8 cellular contexts compared by ENCODE assay signal in the genomic region with DNA sequence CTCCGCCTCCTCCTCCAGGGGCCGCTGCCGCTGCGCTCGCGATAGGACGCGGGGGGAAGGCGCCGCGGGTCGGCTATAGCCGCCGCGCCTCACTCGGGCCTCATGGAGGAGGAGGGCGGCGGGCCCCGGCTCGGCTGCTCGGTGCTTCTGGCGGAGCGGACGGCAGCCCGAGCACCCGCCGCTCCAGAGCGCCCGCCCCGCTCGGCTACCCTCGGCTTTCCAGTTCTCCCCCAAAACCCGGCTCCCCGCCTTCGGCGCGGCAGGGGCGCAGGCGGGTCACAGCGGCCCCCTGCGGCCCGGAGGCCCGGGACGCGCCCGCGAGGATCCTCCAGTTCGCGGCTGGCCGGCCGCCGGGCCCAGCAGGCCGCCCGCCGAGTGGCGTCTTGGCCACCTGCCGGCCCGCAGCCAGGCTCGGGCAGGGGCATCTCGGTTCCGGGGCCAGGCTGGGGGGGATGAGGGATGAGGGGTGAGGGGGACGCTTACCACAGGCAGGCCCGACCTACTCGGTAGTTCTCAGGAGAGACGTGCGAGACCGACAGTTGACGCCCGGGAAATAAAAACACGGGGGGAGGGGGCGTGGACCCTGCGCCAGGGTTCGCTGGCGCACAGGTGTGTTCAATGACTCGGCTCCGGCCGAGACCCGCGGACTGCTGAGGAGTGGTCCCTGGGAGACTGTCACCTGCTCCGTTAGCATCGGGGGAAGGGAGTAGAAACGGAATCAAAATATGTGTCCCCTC. TPM values are rescaled to one million over a fixed set of nuclear protein-coding genes. Genes with fewer than 3 reads are reported as not detected.
DNase-seq lines count a peak whose midpoint lies in the region; ATAC-seq and TF ChIP-seq lines count a peak whose summit lies in the region.

A gene with protein sequence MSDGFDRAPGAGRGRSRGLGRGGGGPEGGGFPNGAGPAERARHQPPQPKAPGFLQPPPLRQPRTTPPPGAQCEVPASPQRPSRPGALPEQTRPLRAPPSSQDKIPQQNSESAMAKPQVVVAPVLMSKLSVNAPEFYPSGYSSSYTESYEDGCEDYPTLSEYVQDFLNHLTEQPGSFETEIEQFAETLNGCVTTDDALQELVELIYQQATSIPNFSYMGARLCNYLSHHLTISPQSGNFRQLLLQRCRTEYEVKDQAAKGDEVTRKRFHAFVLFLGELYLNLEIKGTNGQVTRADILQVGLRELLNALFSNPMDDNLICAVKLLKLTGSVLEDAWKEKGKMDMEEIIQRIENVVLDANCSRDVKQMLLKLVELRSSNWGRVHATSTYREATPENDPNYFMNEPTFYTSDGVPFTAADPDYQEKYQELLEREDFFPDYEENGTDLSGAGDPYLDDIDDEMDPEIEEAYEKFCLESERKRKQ (minus strand): TSS at position 221 of the 737 bp plus-strand sequence. CDS start 231 bp downstream, outside the sequence.

- H3K9me3 ChIP-seq in iPS-18a (ENCODE audit: control insufficient read depth, low read depth, low read length) (no peaks in the 10 kb centered on the region), skeletal muscle tissue (ENCODE audit: control insufficient read depth in 3 of 3, low read length in 3 of 3) (no peaks in the 10 kb centered on the region)

- H3K4me1 ChIP-seq in iPS-18a (ENCODE audit: control insufficient read depth, low read depth, low read length) (peaks cover 5% of the 10 kb centered on the region), skeletal muscle tissue (ENCODE audit: control insufficient read depth in 3 of 3, insufficient read depth in 3 of 3, low read length in 3 of 3) (peaks cover 24 to 27% (median 25%) of the 10 kb centered on the region in 3 donors)

- H3K27me3 ChIP-seq in brain microvascular endothelial cell (replicated peaks): no peaks in the 10 kb centered on the region
- no peaks in the 10 kb centered on the region for H3K27me3 ChIP-seq in iPS-18a (ENCODE audit: control insufficient read depth, insufficient read depth, low read length)
- no peaks in the 10 kb centered on the region for H3K27me3 ChIP-seq in skeletal muscle tissue (ENCODE audit: control insufficient read depth in 3 of 3, insufficient read depth in 3 of 3, low read length in 3 of 3)

- peak; percentile 62 for DNase-seq in A172 (ENCODE audit: low spot score)
- DNase-seq in NCI-H2107 (lab: John Stamatoyannopoulos, UW): peak; percentile 80
- DNase-seq in UCSD-AML1 (lab: John Stamatoyannopoulos, UW; ENCODE audit: unreplicated experiment): peak; percentile 91
- peak; percentile 74 for DNase-seq in brain microvascular endothelial cell

- H3K36me3 ChIP-seq in brain microvascular endothelial cell (replicated peaks): peaks cover 17% of the 10 kb centered on the region
- peaks cover 36% of the 10 kb centered on the region for H3K36me3 ChIP-seq in iPS-18a (ENCODE audit: control insufficient read depth, low read depth, low read length)
- peaks cover 0 to 16% (median 10%) of the 10 kb centered on the region in 3 donors for H3K36me3 ChIP-seq in skeletal muscle tissue (ENCODE audit: control insufficient read depth in 3 of 3, insufficient read depth in 3 of 3, low read length in 3 of 3)

- in situ Hi-C loops in brain microvascular endothelial cell (cut with HindIII; ENCODE audit: low pct_ligation_motif_present, low sequenced_read_pairs): no loop called here

- peak within 1 kb of the TSS; percentile 92 for H3K27ac ChIP-seq in brain microvascular endothelial cell
- H3K27ac ChIP-seq in iPS-18a (ENCODE audit: low read length): peak within 1 kb of the TSS; percentile 98
- peak within 1 kb of the TSS; percentile 86 for H3K27ac ChIP-seq in skeletal muscle tissue (ENCODE audit: low read depth, low read length)

- ATAC-seq in GM18508 (IDR thresholded peaks at IDR 0.05; ENCODE audit: insufficient read depth, unreplicated experiment) (peak; percentile 41), HG02981 (IDR thresholded peaks at IDR 0.05; ENCODE audit: unreplicated experiment) (peak; percentile 70)

- H3K4me3 ChIP-seq in brain microvascular endothelial cell (ENCODE audit: low read depth, low read length): peak within 1 kb of the TSS; percentile 86
- H3K4me3 ChIP-seq in iPS-18a (ENCODE audit: low read length): peak within 1 kb of the TSS; percentile 100
- peak within 1 kb of the TSS; percentile 82 to 96 (median 84) for H3K4me3 ChIP-seq in skeletal muscle tissue (ENCODE audit: low read length in 3 of 3)

- H3K9ac ChIP-seq in iPS-18a (ENCODE audit: low read length): peak within 1 kb of the TSS; percentile 100
- peak within 1 kb of the TSS; percentile 88 to 89 (median 89) for H3K9ac ChIP-seq in skeletal muscle tissue (ENCODE audit: low read depth in 1 of 3, low read length in 3 of 3)

- TF ChIP-seq CTCF in brain microvascular endothelial cell (IDR thresholded peaks at IDR 0.05; ENCODE audit: low read depth, low read length, missing control alignments): no peak

RNA-seq across cellular contexts. Expression of the gene that starts here (rescaled TPM):
- 207 and 210 TPM in 2 replicates for total RNA-seq in A172 (2014; rRNA removed; shearing (Covaris generic))
- 62.6 TPM for total RNA-seq in skeletal muscle tissue

Comparison
In these comparisons a context has a peak if more than half of its experiments do, and no peak if none do; other contexts are left out.
1. Peak in every context shown above with its lines: DNase-seq, ATAC-seq, H3K4me3 ChIP-seq and H3K27ac ChIP-seq.